ENCODE assay signal across 15 cellular contexts in genomic region chr17:59542960-59543635, GRCh38.
"Had no signal": no experiment of that assay in that cellular context is flagged by ENCODE, and none has a peak within 500 bp of the region (broad histone marks: within the 10 kb centered on the region; RNA-seq: fewer than 3 reads in every experiment).

No MANE protein-coding gene starts in this region.

- DNase-seq: activated B cell treated with CpG ODN at 0.5 μM for 24 hours; activated CD4-positive, alpha-beta T cell treated with anti-CD3 and anti-CD28 coated beads, Interleukin-2, amount 10 ng/mL, durations not matched to agents 24 days and 14 days; activated CD8-positive, alpha-beta memory T cell treated with anti-CD3 and anti-CD28 coated beads for 24 hours; activated naive CD4-positive, alpha-beta T cell treated with anti-CD3 and anti-CD28 coated beads for 36 hours; caudate nucleus; colonic mucosa; effector CD4-positive, alpha-beta T cell; foreskin keratinocyte; left ventricle myocardium inferior; mesenchymal stem cell; spleen; stimulated activated CD4-positive, alpha-beta T cell treated with anti-CD3 and anti-CD28 coated beads, Interleukin-1b, Interleukin-23, amount 100 ng/mL, for 48 hours; transverse colon had no signal

- H3K4me3 Mint-ChIP-seq: activated B cell treated with CpG ODN at 0.5 μM for 24 hours; activated CD4-positive, alpha-beta T cell treated with anti-CD3 and anti-CD28 coated beads, Interleukin-2, amount 10 ng/mL, durations not matched to agents 24 days and 14 days; activated naive CD4-positive, alpha-beta T cell treated with anti-CD3 and anti-CD28 coated beads for 36 hours; nephron; stimulated activated memory B cell treated with anti-CD40 and anti-IgM and Interleukin-4, amounts not matched to agents 10 μg/mL and 1 μg/mL and 100 μg/mL, for 72 hours had no signal

- H3K36me3 ChIP-seq: colonic mucosa, left ventricle myocardium inferior, spleen, transverse colon had no signal

- H3K4me1 Mint-ChIP-seq: activated B cell treated with CpG ODN at 0.5 μM for 24 hours; activated CD4-positive, alpha-beta T cell treated with anti-CD3 and anti-CD28 coated beads, Interleukin-2, amount 10 ng/mL, durations not matched to agents 24 days and 14 days; stimulated activated memory B cell treated with anti-CD40 and anti-IgM and Interleukin-4, amounts not matched to agents 10 μg/mL and 1 μg/mL and 100 μg/mL, for 72 hours had no signal

- H3K4me3 ChIP-seq: colonic mucosa, left ventricle myocardium inferior, spleen, transverse colon had no signal

- H3K27ac ChIP-seq: colonic mucosa, foreskin keratinocyte, left ventricle myocardium inferior, spleen, transverse colon had no signal

- H3K4me1 ChIP-seq: colonic mucosa, foreskin keratinocyte, left ventricle myocardium inferior, transverse colon had no signal

- H3K36me3 Mint-ChIP-seq: stimulated activated memory B cell treated with anti-CD40 and anti-IgM and Interleukin-4, amounts not matched to agents 10 μg/mL and 1 μg/mL and 100 μg/mL, for 72 hours had no signal

- H3K27ac Mint-ChIP-seq: activated B cell treated with CpG ODN at 0.5 μM for 24 hours; activated CD4-positive, alpha-beta T cell treated with anti-CD3 and anti-CD28 coated beads, Interleukin-2, amount 10 ng/mL, durations not matched to agents 24 days and 14 days; activated naive CD4-positive, alpha-beta T cell treated with anti-CD3 and anti-CD28 coated beads for 36 hours; nephron; stimulated activated memory B cell treated with anti-CD40 and anti-IgM and Interleukin-4, amounts not matched to agents 10 μg/mL and 1 μg/mL and 100 μg/mL, for 72 hours had no signal

- H3K9me3 ChIP-seq: colonic mucosa, left ventricle myocardium inferior, spleen, transverse colon had no signal

- H3K9me3 Mint-ChIP-seq: activated CD4-positive, alpha-beta T cell treated with anti-CD3 and anti-CD28 coated beads, Interleukin-2, amount 10 ng/mL, durations not matched to agents 24 days and 14 days; activated naive CD4-positive, alpha-beta T cell treated with anti-CD3 and anti-CD28 coated beads for 36 hours; nephron had no signal

- H3K27me3 ChIP-seq: colonic mucosa, spleen, transverse colon had no signal
